Comparison of ENCODE assay signal across 10 cellular contexts in the genomic region with DNA sequence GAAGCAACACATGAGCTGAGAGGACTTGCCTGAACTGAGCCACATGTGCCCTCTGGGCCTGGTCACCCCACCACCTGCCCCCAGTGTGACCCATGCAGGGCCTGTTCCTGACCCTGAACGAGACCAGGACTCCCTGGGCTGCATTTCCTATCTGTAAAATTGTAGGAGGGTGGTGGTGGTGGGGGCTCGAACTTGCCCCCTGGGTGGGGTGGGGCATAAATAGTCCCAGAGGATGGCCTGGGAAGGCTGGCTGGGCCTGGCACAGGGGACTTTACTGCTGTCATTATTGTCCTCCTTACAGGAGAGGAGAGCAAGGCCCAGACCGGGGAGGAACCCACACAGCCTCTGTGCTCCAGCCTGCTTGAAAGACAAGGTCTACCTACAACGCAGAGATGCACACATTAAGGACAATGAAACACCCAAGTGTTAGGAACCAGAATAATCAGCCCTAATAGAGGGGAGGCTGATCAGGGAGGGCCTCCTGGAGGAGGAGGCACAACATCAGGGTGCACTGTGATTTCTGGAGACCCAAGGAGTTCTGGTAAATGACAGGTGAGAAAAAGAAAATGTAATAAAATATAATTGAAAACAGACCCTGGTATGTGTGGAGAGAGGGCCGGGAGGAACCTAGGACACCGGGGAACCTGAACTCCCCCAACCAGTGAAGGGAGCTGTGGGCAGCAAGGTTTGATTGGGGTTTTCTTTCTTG. TPM values are rescaled to one million over a fixed set of nuclear protein-coding genes. Genes with fewer than 3 reads are reported as not detected.
A peak's percentile ranks its signal among the peaks of the same experiment; 100 is the strongest.
DNase-seq lines count a peak whose midpoint lies in the region; ATAC-seq, FAIRE-seq and TF ChIP-seq lines count a peak whose summit lies in the region.
"Had no signal": no experiment of that assay in that cellular context is flagged by ENCODE, and none has a peak within 500 bp of the region (broad histone marks: within the 10 kb centered on the region; RNA-seq: fewer than 3 reads in every experiment).

No MANE protein-coding gene starts in this region.

- peaks cover 10% of the 10 kb centered on the region for H3K4me1 ChIP-seq in CD8-positive, alpha-beta memory T cell (ENCODE audit: insufficient read depth, low read length)
- no peaks in the 10 kb centered on the region for H3K4me1 ChIP-seq in fibroblast of lung (ENCODE audit: control insufficient read depth, extremely low read depth, insufficient read depth, low read length)

- peak overlapping the region; percentile 68 for H3K4me2 ChIP-seq in fibroblast of lung (ENCODE audit: extremely low read depth, insufficient read depth, low read length)

- no peak for TF ChIP-seq CTCF in fibroblast of lung (conservative IDR thresholded peaks at IDR 0.05 in 1 of 2, IDR thresholded peaks at IDR 0.05 in 1 of 2; ENCODE audit: low read depth in 1 of 2, low read length in 2 of 2)
- no peak for TF ChIP-seq CTCF in progenitor cell of endocrine pancreas (IDR thresholded peaks at IDR 0.05; ENCODE audit: unreplicated experiment)

- H3K27me3 ChIP-seq in CD8-positive, alpha-beta memory T cell (ENCODE audit: insufficient read depth, low read length, poor library complexity, severe bottlenecking): peaks cover 18% of the 10 kb centered on the region
- peaks cover 5% of the 10 kb centered on the region for H3K27me3 ChIP-seq in fibroblast of lung (ENCODE audit: control insufficient read depth, insufficient read depth, low read length)

- DNase-seq in CD8-positive, alpha-beta memory T cell: no peak
- DNase-seq in T-helper 17 cell (no peak), fibroblast of lung (ENCODE audit: low read depth in 2 of 2) (no peak), progenitor cell of endocrine pancreas (ENCODE audit: low spot score, unreplicated experiment) (no peak), NAMALWA (ENCODE audit: low spot score) (no peak), erythroblast (lab: John Stamatoyannopoulos, UW) (no peak), NCI-H2227 treated with DMSO at 0.1 percent for 48 hours (lab: John Stamatoyannopoulos, UW) (no peak), frontal cortex (ENCODE audit: low spot score in 2 of 2) (no peak)
- DNase-seq: NCI-H526 treated with DMSO at 0.1 percent for 48 hours had no signal

- H3K9ac ChIP-seq in fibroblast of lung (ENCODE audit: insufficient read depth, low read length): no peak overlapping the region

- TF ChIP-seq POLR2A in erythroblast (IDR thresholded peaks at IDR 0.05; ENCODE audit: low read length): no peak

- no peaks in the 10 kb centered on the region for H3K9me3 Mint-ChIP-seq in CD8-positive, alpha-beta memory T cell
- H3K9me3 Mint-ChIP-seq in progenitor cell of endocrine pancreas (ENCODE audit: low read depth): no peaks in the 10 kb centered on the region

- H3K36me3 Mint-ChIP-seq in CD8-positive, alpha-beta memory T cell: no peaks in the 10 kb centered on the region
- H3K36me3 Mint-ChIP-seq in T-helper 17 cell (ENCODE audit: low read depth): no peaks in the 10 kb centered on the region
- H3K36me3 Mint-ChIP-seq in progenitor cell of endocrine pancreas (ENCODE audit: insufficient read depth): no peaks in the 10 kb centered on the region

- H3K4me1 Mint-ChIP-seq in CD8-positive, alpha-beta memory T cell: peaks cover 7 to 22% (median 7%) of the 10 kb centered on the region in 3 donors
- H3K4me1 Mint-ChIP-seq in T-helper 17 cell: peaks cover 12% of the 10 kb centered on the region
- peaks cover 8% of the 10 kb centered on the region for H3K4me1 Mint-ChIP-seq in progenitor cell of endocrine pancreas (ENCODE audit: low read depth)

- no peaks in the 10 kb centered on the region for H3K36me3 ChIP-seq in CD8-positive, alpha-beta memory T cell (ENCODE audit: insufficient read depth, low read length)
- H3K36me3 ChIP-seq in fibroblast of lung (ENCODE audit: control insufficient read depth, insufficient read depth, low read length): no peaks in the 10 kb centered on the region

- peak overlapping the region in 5 of 8 donors; percentile 29 to 87 (median 63) for H3K27ac Mint-ChIP-seq in CD8-positive, alpha-beta memory T cell
- peak overlapping the region; percentile 62 for H3K27ac Mint-ChIP-seq in T-helper 17 cell
- H3K27ac Mint-ChIP-seq in progenitor cell of endocrine pancreas: no peak overlapping the region

- H3K27me3 Mint-ChIP-seq in CD8-positive, alpha-beta memory T cell: peaks cover 15 to 24% of the 10 kb centered on the region in 2 donors
- peaks cover 9% of the 10 kb centered on the region for H3K27me3 Mint-ChIP-seq in T-helper 17 cell
- peaks cover 29% of the 10 kb centered on the region for H3K27me3 Mint-ChIP-seq in progenitor cell of endocrine pancreas

- peak; percentile 26 for ATAC-seq in T-helper 17 cell

- no peaks in the 10 kb centered on the region for H3K79me2 ChIP-seq in fibroblast of lung (ENCODE audit: control insufficient read depth, insufficient read depth, low read length)

- POLR2A ChIA-PET in CD8-positive, alpha-beta memory T cell (lab: Charles Lee): no interaction called here

- no peak overlapping the region for H3K27ac ChIP-seq in CD8-positive, alpha-beta memory T cell (ENCODE audit: low read depth, low read length)
- no peak overlapping the region for H3K27ac ChIP-seq in fibroblast of lung (ENCODE audit: insufficient read depth, low read length)

- peak overlapping the region; percentile 62 to 90 (median 74) for H3K4me3 Mint-ChIP-seq in CD8-positive, alpha-beta memory T cell
- H3K4me3 Mint-ChIP-seq in T-helper 17 cell (peak overlapping the region; percentile 89), progenitor cell of endocrine pancreas (ENCODE audit: low read depth) (peak overlapping the region; percentile 73)

- no peak overlapping the region for H2AFZ ChIP-seq in fibroblast of lung (ENCODE audit: low read length)

- no peak overlapping the region for H3K4me3 ChIP-seq in CD8-positive, alpha-beta memory T cell (ENCODE audit: low read length)
- peak overlapping the region in 2 of 4 experiments; percentile 22 to 40 for H3K4me3 ChIP-seq in fibroblast of lung (replicated peaks in 1 of 4; ENCODE audit: control extremely low read depth in 1 of 4, insufficient read depth in 1 of 4, low read depth in 3 of 4, low read length in 4 of 4)

- no peaks in the 10 kb centered on the region for H3K9me3 ChIP-seq in CD8-positive, alpha-beta memory T cell (ENCODE audit: low read length)
- H3K9me3 ChIP-seq in T-helper 17 cell (ENCODE audit: control insufficient read depth, low read length, poor library complexity, severe bottlenecking) (no peaks in the 10 kb centered on the region), fibroblast of lung (ENCODE audit: control insufficient read depth, insufficient read depth, low read depth, low read length) (no peaks in the 10 kb centered on the region)

- no peaks in the 10 kb centered on the region for H4K20me1 ChIP-seq in fibroblast of lung (ENCODE audit: control insufficient read depth, extremely low read depth, insufficient read depth, low read length)

- FAIRE-seq in frontal cortex (lab: Jason Lieb, UNC): no peak

- CTCF ChIA-PET in CD8-positive, alpha-beta memory T cell (lab: Charles Lee): no interaction called here

RNA-seq across cellular contexts. Expression of gene AIFM3, which starts 2.8 kb away (rescaled TPM):
- under 1 TPM; 0.16 to 0.33 TPM for total RNA-seq in CD8-positive, alpha-beta memory T cell
- not detected for polyA plus RNA-seq in CD8-positive, alpha-beta memory T cell
- total RNA-seq in T-helper 17 cell (1 to 10 TPM in 1 of 2 donors, under 1 TPM in 1; 0.34 to 1.2 TPM), fibroblast of lung (1.3 and 2.0 TPM in 2 replicates), progenitor cell of endocrine pancreas (1.8 and 2.3 TPM in 2 replicates), frontal cortex (4.5 TPM)
- 0.14 and 0.15 TPM in 2 replicates for polyA plus RNA-seq in fibroblast of lung
- 0.10 and 0.55 TPM in 2 replicates for polyA plus RNA-seq in fibroblast of lung (2012)
- polyA minus RNA-seq in fibroblast of lung (ENCODE audit: low replicate concordance): 0.52 and 1.4 TPM in 2 replicates
- total RNA-seq: lung microvascular endothelial cell had no signal

RNA-seq across cellular contexts. Expression of gene LZTR1, which starts 17.9 kb away (rescaled TPM):
- 10 to 100 TPM; 75.0 to 78.7 TPM for total RNA-seq in CD8-positive, alpha-beta memory T cell
- 17.1 TPM for polyA plus RNA-seq in CD8-positive, alpha-beta memory T cell
- total RNA-seq in T-helper 17 cell: 10 to 100 TPM; 49.4 to 59.3 TPM
- total RNA-seq in fibroblast of lung: 51.9 and 75.8 TPM in 2 replicates
- polyA plus RNA-seq in fibroblast of lung: 25.1 and 27.4 TPM in 2 replicates
- 30.9 and 31.8 TPM in 2 replicates for polyA plus RNA-seq in fibroblast of lung (2012)
- polyA minus RNA-seq in fibroblast of lung (ENCODE audit: low replicate concordance): 129 and 153 TPM in 2 replicates
- total RNA-seq in progenitor cell of endocrine pancreas: 91.6 and 93.8 TPM in 2 replicates
- 37.5 TPM for total RNA-seq in frontal cortex

RNA-seq across cellular contexts. Expression of gene THAP7, which starts 37.7 kb away (rescaled TPM):
- 10 to 100 TPM; 43.9 TPM for total RNA-seq in CD8-positive, alpha-beta memory T cell
- 42.8 TPM for polyA plus RNA-seq in CD8-positive, alpha-beta memory T cell
- 10 to 100 TPM; 41.5 to 55.6 TPM for total RNA-seq in T-helper 17 cell
- total RNA-seq in fibroblast of lung: 25.9 and 26.3 TPM in 2 replicates
- polyA plus RNA-seq in fibroblast of lung: 15.7 and 15.8 TPM in 2 replicates
- polyA plus RNA-seq in fibroblast of lung (2012): 19.7 and 22.0 TPM in 2 replicates
- polyA minus RNA-seq in fibroblast of lung (ENCODE audit: low replicate concordance): 9.0 and 9.9 TPM in 2 replicates
- total RNA-seq in progenitor cell of endocrine pancreas: 17.6 and 20.2 TPM in 2 replicates
- total RNA-seq in frontal cortex: 22.0 TPM

RNA-seq across cellular contexts. Expression of gene CRKL, which starts 47.0 kb away (rescaled TPM):
- 10 to 100 TPM; 94.0 to 98.1 TPM for total RNA-seq in CD8-positive, alpha-beta memory T cell
- 54.5 TPM for polyA plus RNA-seq in CD8-positive, alpha-beta memory T cell
- total RNA-seq in T-helper 17 cell (10 to 100 TPM; 40.0 to 57.0 TPM), fibroblast of lung (39.8 and 45.1 TPM in 2 replicates), progenitor cell of endocrine pancreas (81.4 and 86.3 TPM in 2 replicates), frontal cortex (53.4 TPM)
- polyA plus RNA-seq in fibroblast of lung: 23.8 and 26.0 TPM in 2 replicates
- 23.9 and 24.4 TPM in 2 replicates for polyA plus RNA-seq in fibroblast of lung (2012)
- polyA minus RNA-seq in fibroblast of lung (ENCODE audit: low replicate concordance): 31.1 and 39.1 TPM in 2 replicates

RNA-seq across cellular contexts. Expression of gene P2RX6, which starts 50.7 kb away (rescaled TPM):
- total RNA-seq in CD8-positive, alpha-beta memory T cell: under 1 TPM; 0.24 to 0.35 TPM
- 0.33 TPM for polyA plus RNA-seq in CD8-positive, alpha-beta memory T cell
- total RNA-seq in T-helper 17 cell: 1 to 10 TPM in 1 of 2 donors, under 1 TPM in 1; 0.39 to 1.0 TPM
- 4.6 and 17.8 TPM in 2 replicates for total RNA-seq in fibroblast of lung
- 0.84 and 3.6 TPM in 2 replicates for polyA plus RNA-seq in fibroblast of lung
- polyA plus RNA-seq in fibroblast of lung (2012): 1.9 and 6.0 TPM in 2 replicates
- polyA minus RNA-seq in fibroblast of lung (ENCODE audit: low replicate concordance): 4.1 and 8.2 TPM in 2 replicates
- 0.36 and 0.57 TPM in 2 replicates for total RNA-seq in progenitor cell of endocrine pancreas
- 0.41 TPM for total RNA-seq in frontal cortex
- total RNA-seq: lung microvascular endothelial cell had no signal
